Comparison of ENCODE assay signal across 18 cellular contexts in genomic region chr7:127666602-127667001, GRCh38. TPM values are rescaled to one million over a fixed set of nuclear protein-coding genes. Genes with fewer than 3 reads are reported as not detected.
DNase-seq lines count a peak whose midpoint lies in the region; ATAC-seq and TF ChIP-seq lines count a peak whose summit lies in the region.
"Had no signal": no experiment of that assay in that cellular context is flagged by ENCODE, and none has a peak within 500 bp of the region (broad histone marks: within the 10 kb centered on the region; RNA-seq: fewer than 3 reads in every experiment).

No MANE protein-coding gene starts in this region.

- CTCF ChIA-PET in activated CD4-positive, alpha-beta memory T cell treated with anti-CD3 and anti-CD28 coated beads for 36 hours (lab: Charles Lee), result interaction anchor here (0.6 to 1.6 kb wide), 2 partner anchors 42 to 189 kb away, joined by 3 to 4 read pairs; no protein-coding TSS in a partner anchor
- CTCF ChIA-PET in activated CD4-positive, alpha-beta memory T cell treated with anti-CD3 and anti-CD28 coated beads, Interleukin-2, amount 10 ng/mL, durations not matched to agents 7 days and 5 days (lab: Charles Lee), result no interaction called here
- CTCF ChIA-PET in CD4-positive, alpha-beta T cell (lab: Charles Lee), result no interaction called here

- no peaks in the 10 kb centered on the region for H3K9me3 ChIP-seq in osteoblast (ENCODE audit: low read depth, low read length)
- no peaks in the 10 kb centered on the region for H3K9me3 ChIP-seq in CD4-positive, alpha-beta T cell (ENCODE audit: control insufficient read depth, low read length)
- H3K9me3 ChIP-seq: esophagus squamous epithelium, psoas muscle, suprapubic skin had no signal

- peak overlapping the region; percentile 56 for H3K27ac ChIP-seq in osteoblast (ENCODE audit: low read depth, low read length)
- no peak overlapping the region for H3K27ac ChIP-seq in CD4-positive, alpha-beta T cell (ENCODE audit: low read depth, low read length)
- H3K27ac ChIP-seq: esophagus squamous epithelium, hepatocyte, psoas muscle, suprapubic skin had no signal

- H3K4me3 ChIP-seq in osteoblast (ENCODE audit: insufficient read depth, low read length), result no peak overlapping the region
- H3K4me3 ChIP-seq: esophagus squamous epithelium, hepatocyte, psoas muscle, suprapubic skin had no signal

- TF ChIP-seq CTCF in chondrocyte (IDR thresholded peaks at IDR 0.05) (no peak), osteoblast (IDR thresholded peaks at IDR 0.05; ENCODE audit: extremely low read depth, low read depth, low read length) (no peak)
- no peak for TF ChIP-seq CTCF in CD4-positive, alpha-beta T cell (IDR thresholded peaks at IDR 0.05)

- H3K36me3 ChIP-seq in osteoblast (ENCODE audit: insufficient read depth, low read length), result no peaks in the 10 kb centered on the region
- H3K36me3 ChIP-seq: suprapubic skin had no signal

- H3K4me3 Mint-ChIP-seq in activated CD4-positive, alpha-beta memory T cell treated with anti-CD3 and anti-CD28 coated beads for 36 hours, result no peak overlapping the region
- H3K4me3 Mint-ChIP-seq in activated CD4-positive, alpha-beta memory T cell treated with anti-CD3 and anti-CD28 coated beads, Interleukin-2, amount 10 ng/mL, durations not matched to agents 7 days and 5 days, result no peak overlapping the region
- peak overlapping the region; percentile 26 for H3K4me3 Mint-ChIP-seq in chondrocyte (ENCODE audit: unreplicated experiment)
- H3K4me3 Mint-ChIP-seq in CD4-positive, alpha-beta T cell, result no peak overlapping the region

- H3K36me3 Mint-ChIP-seq in activated CD4-positive, alpha-beta memory T cell treated with anti-CD3 and anti-CD28 coated beads for 36 hours, result peaks cover 37% of the 10 kb centered on the region
- H3K36me3 Mint-ChIP-seq in activated CD4-positive, alpha-beta memory T cell treated with anti-CD3 and anti-CD28 coated beads, Interleukin-2, amount 10 ng/mL, durations not matched to agents 7 days and 5 days (ENCODE audit: low read depth), result peaks cover 45% of the 10 kb centered on the region
- peaks cover 8% of the 10 kb centered on the region for H3K36me3 Mint-ChIP-seq in chondrocyte (ENCODE audit: low read depth)
- peaks cover 64% of the 10 kb centered on the region for H3K36me3 Mint-ChIP-seq in CD4-positive, alpha-beta T cell (ENCODE audit: low read depth)

- no peaks in the 10 kb centered on the region for H3K9me3 Mint-ChIP-seq in activated CD4-positive, alpha-beta memory T cell treated with anti-CD3 and anti-CD28 coated beads for 36 hours
- no peaks in the 10 kb centered on the region for H3K9me3 Mint-ChIP-seq in activated CD4-positive, alpha-beta memory T cell treated with anti-CD3 and anti-CD28 coated beads, Interleukin-2, amount 10 ng/mL, durations not matched to agents 7 days and 5 days
- H3K9me3 Mint-ChIP-seq in chondrocyte (ENCODE audit: low read depth), result no peaks in the 10 kb centered on the region
- no peaks in the 10 kb centered on the region for H3K9me3 Mint-ChIP-seq in CD4-positive, alpha-beta T cell

- H3K4me2 ChIP-seq in osteoblast (ENCODE audit: insufficient read depth, low read length), result peak overlapping the region; percentile 71
- H3K4me2 ChIP-seq: hepatocyte had no signal

- no peak for DNase-seq in activated CD4-positive, alpha-beta memory T cell treated with anti-CD3 and anti-CD28 coated beads for 36 hours
- no peak for DNase-seq in activated CD4-positive, alpha-beta memory T cell treated with anti-CD3 and anti-CD28 coated beads, Interleukin-2, amount 10 ng/mL, durations not matched to agents 7 days and 5 days
- DNase-seq in LoVo (ENCODE audit: low spot score) (peak; percentile 14), chondrocyte (ENCODE audit: low spot score) (no peak), osteoblast (ENCODE audit: insufficient read length, low spot score, missing footprints) (no peak), NCI-H1048 (lab: John Stamatoyannopoulos, UW) (no peak), SK-N-DZ (ENCODE audit: low spot score) (no peak)
- DNase-seq in CD4-positive, alpha-beta T cell, result no peak
- DNase-seq: activated CD4-positive, alpha-beta T cell treated with anti-CD3 and anti-CD28 coated beads for 4 hours; aorta; cortex of kidney; esophagus squamous epithelium; psoas muscle; T-helper 2 cell had no signal

- H3K4me1 ChIP-seq in osteoblast (ENCODE audit: insufficient read depth, low read length), result peaks cover 38% of the 10 kb centered on the region
- H3K4me1 ChIP-seq: psoas muscle had no signal

- POLR2A ChIA-PET in activated CD4-positive, alpha-beta memory T cell treated with anti-CD3 and anti-CD28 coated beads for 36 hours (lab: Charles Lee), result interaction anchor here (0.6 to 1.9 kb wide), 3 partner anchors 12 to 62 kb away, joined by 3 to 8 read pairs (median 4); no protein-coding TSS in a partner anchor
- POLR2A ChIA-PET in activated CD4-positive, alpha-beta memory T cell treated with anti-CD3 and anti-CD28 coated beads, Interleukin-2, amount 10 ng/mL, durations not matched to agents 7 days and 5 days (lab: Charles Lee), result no interaction called here
- POLR2A ChIA-PET in CD4-positive, alpha-beta T cell (lab: Charles Lee), result no interaction called here

- no peak for ATAC-seq in CD4-positive, alpha-beta T cell (ENCODE audit: poor library complexity)
- ATAC-seq: psoas muscle had no signal

- H2AFZ ChIP-seq in osteoblast (ENCODE audit: low read length), result no peak overlapping the region
- H2AFZ ChIP-seq: hepatocyte had no signal

- intact Hi-C loops in activated CD4-positive, alpha-beta memory T cell treated with anti-CD3 and anti-CD28 coated beads for 36 hours (cut with micrococcal nuclease), result loop anchor here (1.0 kb wide), 2 partner anchors 15 to 184 kb away; no protein-coding TSS in a partner anchor
- intact Hi-C loops in CD4-positive, alpha-beta T cell (cut with DNase I, micrococcal nuclease), result no loop called here

- peaks cover 98% of the 10 kb centered on the region for H3K79me2 ChIP-seq in osteoblast (ENCODE audit: insufficient read depth, low read length)

- peaks cover 58% of the 10 kb centered on the region for H3K4me1 Mint-ChIP-seq in activated CD4-positive, alpha-beta memory T cell treated with anti-CD3 and anti-CD28 coated beads for 36 hours (ENCODE audit: low read depth)
- peaks cover 31% of the 10 kb centered on the region for H3K4me1 Mint-ChIP-seq in activated CD4-positive, alpha-beta memory T cell treated with anti-CD3 and anti-CD28 coated beads, Interleukin-2, amount 10 ng/mL, durations not matched to agents 7 days and 5 days
- peaks cover 58% of the 10 kb centered on the region for H3K4me1 Mint-ChIP-seq in chondrocyte (ENCODE audit: low read depth)
- peaks cover 59% of the 10 kb centered on the region for H3K4me1 Mint-ChIP-seq in CD4-positive, alpha-beta T cell (ENCODE audit: low read depth)

- H3K27ac Mint-ChIP-seq in activated CD4-positive, alpha-beta memory T cell treated with anti-CD3 and anti-CD28 coated beads for 36 hours, result peak overlapping the region; percentile 9
- H3K27ac Mint-ChIP-seq in activated CD4-positive, alpha-beta memory T cell treated with anti-CD3 and anti-CD28 coated beads, Interleukin-2, amount 10 ng/mL, durations not matched to agents 7 days and 5 days, result no peak overlapping the region
- H3K27ac Mint-ChIP-seq in chondrocyte (ENCODE audit: unreplicated experiment), result peak overlapping the region; percentile 93
- H3K27ac Mint-ChIP-seq in CD4-positive, alpha-beta T cell, result no peak overlapping the region

- peaks cover 41% of the 10 kb centered on the region for H4K20me1 ChIP-seq in osteoblast (ENCODE audit: insufficient read depth, low read length)

- no peaks in the 10 kb centered on the region for H3K27me3 ChIP-seq in osteoblast (ENCODE audit: insufficient read depth, low read length)
- no peaks in the 10 kb centered on the region for H3K27me3 ChIP-seq in CD4-positive, alpha-beta T cell (ENCODE audit: control insufficient read depth, insufficient read depth, low read length)
- H3K27me3 ChIP-seq: esophagus squamous epithelium, hepatocyte, suprapubic skin had no signal

- H3K27me3 Mint-ChIP-seq in activated CD4-positive, alpha-beta memory T cell treated with anti-CD3 and anti-CD28 coated beads for 36 hours, result no peaks in the 10 kb centered on the region
- H3K27me3 Mint-ChIP-seq in activated CD4-positive, alpha-beta memory T cell treated with anti-CD3 and anti-CD28 coated beads, Interleukin-2, amount 10 ng/mL, durations not matched to agents 7 days and 5 days, result no peaks in the 10 kb centered on the region
- H3K27me3 Mint-ChIP-seq in chondrocyte (ENCODE audit: low read depth), result no peaks in the 10 kb centered on the region
- no peaks in the 10 kb centered on the region for H3K27me3 Mint-ChIP-seq in CD4-positive, alpha-beta T cell

RNA-seq across cellular contexts. Expression of gene SND1, which starts 14.6 kb away (rescaled TPM):
- 100 to 1,000 TPM; 208 to 235 TPM for total RNA-seq in activated CD4-positive, alpha-beta memory T cell treated with anti-CD3 and anti-CD28 coated beads for 36 hours
- 100 to 1,000 TPM; 171 to 175 TPM for total RNA-seq in activated CD4-positive, alpha-beta memory T cell treated with anti-CD3 and anti-CD28 coated beads, Interleukin-2, amount 10 ng/mL, durations not matched to agents 7 days and 5 days
- 229 to 285 TPM (median 239 TPM) in 3 replicates for total RNA-seq in chondrocyte
- 245 and 257 TPM in 2 replicates for total RNA-seq in osteoblast
- 100 to 1,000 TPM; 104 to 113 TPM for total RNA-seq in CD4-positive, alpha-beta T cell
- polyA plus RNA-seq in SK-N-DZ (2014; cell fraction: cytosol; rRNA removed), result 135 and 158 TPM in 2 replicates
- 58.1 and 62.4 TPM in 2 replicates for polyA plus RNA-seq in SK-N-DZ (2014; cell fraction: nucleus; rRNA removed)

RNA-seq across cellular contexts. Expression of gene PAX4, which starts 48.7 kb away (rescaled TPM):
- total RNA-seq in activated CD4-positive, alpha-beta memory T cell treated with anti-CD3 and anti-CD28 coated beads for 36 hours, result not detected
- total RNA-seq in activated CD4-positive, alpha-beta memory T cell treated with anti-CD3 and anti-CD28 coated beads, Interleukin-2, amount 10 ng/mL, durations not matched to agents 7 days and 5 days, result not detected
- total RNA-seq in chondrocyte (not detected in 3 replicates), osteoblast (not detected in 2 replicates)
- not detected for total RNA-seq in CD4-positive, alpha-beta T cell
- polyA plus RNA-seq in SK-N-DZ (2014; cell fraction: cytosol; rRNA removed), result 2.6 and 4.1 TPM in 2 replicates
- 3.5 and 9.6 TPM in 2 replicates for polyA plus RNA-seq in SK-N-DZ (2014; cell fraction: nucleus; rRNA removed)
- total RNA-seq: aorta, esophagus squamous epithelium, myocyte, psoas muscle, RPMI7951, suprapubic skin had no signal
- polyA plus RNA-seq: aorta, psoas muscle had no signal

Comparison
In these comparisons a context has a peak if more than half of its experiments do, and no peak if none do; other contexts are left out.
1. H3K27ac Mint-ChIP-seq: peak in activated CD4-positive, alpha-beta memory T cell treated with anti-CD3 and anti-CD28 coated beads for 36 hours (single experiment) and chondrocyte (single experiment); none in activated CD4-positive, alpha-beta memory T cell treated with anti-CD3 and anti-CD28 coated beads, Interleukin-2, amount 10 ng/mL, durations not matched to agents 7 days and 5 days (single experiment) and CD4-positive, alpha-beta T cell (single experiment).